ENCODE assay signal across 13 cellular contexts in the genomic region with DNA sequence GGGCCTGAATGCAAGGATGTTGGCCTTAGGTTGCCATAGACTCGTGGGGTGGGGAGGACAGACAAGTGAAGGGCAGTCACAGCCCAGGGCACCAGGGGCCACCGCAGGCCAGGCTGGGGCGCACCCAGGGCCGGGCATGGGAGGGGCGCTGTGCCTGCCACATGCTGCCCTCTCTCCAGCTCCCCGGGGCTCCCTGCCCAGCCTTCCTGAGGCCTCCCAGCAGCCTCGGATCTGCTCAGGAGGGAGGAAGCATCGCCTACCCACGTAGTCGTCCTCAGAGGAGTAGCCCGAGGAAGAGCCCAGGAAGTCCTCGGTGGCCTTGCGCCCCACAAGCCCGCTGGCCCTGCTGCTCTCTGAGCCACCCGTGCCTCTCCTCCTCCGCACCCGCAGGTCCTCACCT. TPM values are rescaled to one million over a fixed set of nuclear protein-coding genes. Genes with fewer than 3 reads are reported as not detected.
DNase-seq lines count a peak whose midpoint lies in the region; ATAC-seq and TF ChIP-seq lines count a peak whose summit lies in the region.
"Had no signal": no experiment of that assay in that cellular context is flagged by ENCODE, and none has a peak within 500 bp of the region (broad histone marks: within the 10 kb centered on the region; RNA-seq: fewer than 3 reads in every experiment).

No MANE protein-coding gene starts in this region.

- no peaks in the 10 kb centered on the region for H3K9me3 Mint-ChIP-seq in activated CD4-positive, alpha-beta T cell treated with anti-CD3 and anti-CD28 coated beads for 36 hours (ENCODE audit: low read depth)
- H3K9me3 Mint-ChIP-seq in activated CD4-positive, alpha-beta memory T cell treated with anti-CD3 and anti-CD28 coated beads for 36 hours, result no peaks in the 10 kb centered on the region
- no peaks in the 10 kb centered on the region for H3K9me3 Mint-ChIP-seq in HFFc6

- no peak for TF ChIP-seq POLR2A in esophagus squamous epithelium (IDR thresholded peaks at IDR 0.05)
- no peak for TF ChIP-seq POLR2A in spleen (IDR thresholded peaks at IDR 0.05)

- peak overlapping the region; percentile 96 for H3K27ac Mint-ChIP-seq in activated CD4-positive, alpha-beta T cell treated with anti-CD3 and anti-CD28 coated beads for 36 hours
- peak overlapping the region; percentile 88 for H3K27ac Mint-ChIP-seq in activated CD4-positive, alpha-beta memory T cell treated with anti-CD3 and anti-CD28 coated beads for 36 hours
- no peak overlapping the region for H3K27ac Mint-ChIP-seq in HFFc6

- peaks cover 46% of the 10 kb centered on the region for H3K4me1 Mint-ChIP-seq in activated CD4-positive, alpha-beta T cell treated with anti-CD3 and anti-CD28 coated beads for 36 hours
- peaks cover 37% of the 10 kb centered on the region for H3K4me1 Mint-ChIP-seq in activated CD4-positive, alpha-beta memory T cell treated with anti-CD3 and anti-CD28 coated beads for 36 hours (ENCODE audit: low read depth)
- peaks cover 20% of the 10 kb centered on the region for H3K4me1 Mint-ChIP-seq in HFFc6 (ENCODE audit: low read depth)

- DNase-seq in activated CD4-positive, alpha-beta T cell treated with anti-CD3 and anti-CD28 coated beads for 36 hours, result no peak
- no peak for DNase-seq in activated CD4-positive, alpha-beta T cell treated with anti-CD3 and anti-CD28 coated beads, Interleukin-2, amount 50 U/mL, for 1 hour
- DNase-seq in activated CD4-positive, alpha-beta memory T cell treated with anti-CD3 and anti-CD28 coated beads for 36 hours, result no peak
- DNase-seq in esophagus squamous epithelium (lab: John Stamatoyannopoulos, UW) (no peak), spleen (no peak), HFFc6 (no peak), NCI-H187 treated with DMSO at 0.1 percent for 48 hours (lab: John Stamatoyannopoulos, UW) (no peak), H7 (no peak)
- DNase-seq: Karpas-422, left lung, NCI-H2029, NCI-H774, testis had no signal

- WGBS in esophagus squamous epithelium, 2 donors, result 75 to 87% methylated on average over 6 to 9 of the region's 17 CpGs
- 49 to 81% (median 74%) methylated on average over 3 to 17 of the region's 17 CpGs for WGBS in spleen, 5 donors

- H3K9me3 ChIP-seq in esophagus squamous epithelium (no peaks in the 10 kb centered on the region), spleen (no peaks in the 10 kb centered on the region)
- H3K9me3 ChIP-seq: left lung, testis had no signal

- H3K4me1 ChIP-seq in esophagus squamous epithelium, result peaks cover 43 to 81% (median 52%) of the 10 kb centered on the region in 3 donors
- peaks cover 33 to 78% (median 53%) of the 10 kb centered on the region in 6 donors for H3K4me1 ChIP-seq in spleen

- H3K27me3 ChIP-seq in esophagus squamous epithelium (no peaks in the 10 kb centered on the region), spleen (replicated peaks in 1 of 7) (no peaks in the 10 kb centered on the region), H7 (ENCODE audit: control insufficient read depth, insufficient read depth, low read length) (no peaks in the 10 kb centered on the region; the same call in none of the 2 replicates)
- H3K27me3 ChIP-seq: left lung, testis had no signal

- no peak for ATAC-seq in activated CD4-positive, alpha-beta T cell treated with anti-CD3 and anti-CD28 coated beads for 36 hours
- ATAC-seq: left lung had no signal

- H3K4me3 ChIP-seq in esophagus squamous epithelium (no peak overlapping the region), spleen (peak overlapping the region in 4 of 8 donors; percentile 3 to 97 (median 58)), H7 (ENCODE audit: insufficient read depth, low read depth, low read length) (no peak overlapping the region)
- H3K4me3 ChIP-seq: testis had no signal

- peak overlapping the region; percentile 43 to 100 (median 69) for H3K27ac ChIP-seq in esophagus squamous epithelium
- peak overlapping the region; percentile 80 to 100 (median 97) for H3K27ac ChIP-seq in spleen
- H3K27ac ChIP-seq: testis had no signal

- H3K36me3 Mint-ChIP-seq in activated CD4-positive, alpha-beta T cell treated with anti-CD3 and anti-CD28 coated beads for 36 hours (ENCODE audit: low read depth), result peaks cover 64% of the 10 kb centered on the region
- H3K36me3 Mint-ChIP-seq in activated CD4-positive, alpha-beta memory T cell treated with anti-CD3 and anti-CD28 coated beads for 36 hours, result peaks cover 62% of the 10 kb centered on the region
- H3K36me3 Mint-ChIP-seq in HFFc6 (ENCODE audit: low read depth), result no peaks in the 10 kb centered on the region

- H3K36me3 ChIP-seq in esophagus squamous epithelium (peaks cover 42 to 81% (median 57%) of the 10 kb centered on the region in 3 donors), spleen (peaks cover 9 to 81% (median 69%) of the 10 kb centered on the region in 6 donors), H7 (replicated peaks; ENCODE audit: control insufficient read depth, insufficient read depth, low read length) (0 out of 2 replicates have a peak, but pooled peaks cover 2% of the 10 kb centered on the region)

- no peaks in the 10 kb centered on the region for H3K27me3 Mint-ChIP-seq in activated CD4-positive, alpha-beta T cell treated with anti-CD3 and anti-CD28 coated beads for 36 hours
- H3K27me3 Mint-ChIP-seq in activated CD4-positive, alpha-beta memory T cell treated with anti-CD3 and anti-CD28 coated beads for 36 hours, result no peaks in the 10 kb centered on the region
- no peaks in the 10 kb centered on the region; the same call in 1 of the 2 replicates for H3K27me3 Mint-ChIP-seq in HFFc6 (ENCODE audit: insufficient read depth)

- no peak for TF ChIP-seq CTCF in esophagus squamous epithelium (IDR thresholded peaks at IDR 0.05)
- TF ChIP-seq CTCF in spleen (IDR thresholded peaks at IDR 0.05 in 8 of 11, conservative IDR thresholded peaks at IDR 0.05 in 3 of 11), result no peak
- no peak for TF ChIP-seq CTCF in HFFc6 (IDR thresholded peaks at IDR 0.05)

- CTCF ChIA-PET in activated CD4-positive, alpha-beta T cell treated with anti-CD3 and anti-CD28 coated beads for 36 hours (lab: Charles Lee), result interaction anchor here (2.1 to 2.8 kb wide), 2 partner anchors 8 to 26 kb away, joined by 10 to 12 read pairs; no protein-coding TSS in a partner anchor
- CTCF ChIA-PET in activated CD4-positive, alpha-beta memory T cell treated with anti-CD3 and anti-CD28 coated beads for 36 hours (lab: Charles Lee), result interaction anchor here (0.7 to 4.2 kb wide), 5 partner anchors 13 to 69 kb away, joined by 3 to 28 read pairs (median 7); partner anchors contain the start of gene TOMM22

- H3K4me3 Mint-ChIP-seq in activated CD4-positive, alpha-beta T cell treated with anti-CD3 and anti-CD28 coated beads for 36 hours, result no peak overlapping the region
- no peak overlapping the region for H3K4me3 Mint-ChIP-seq in activated CD4-positive, alpha-beta memory T cell treated with anti-CD3 and anti-CD28 coated beads for 36 hours
- no peak overlapping the region for H3K4me3 Mint-ChIP-seq in HFFc6

- POLR2A ChIA-PET in activated CD4-positive, alpha-beta T cell treated with anti-CD3 and anti-CD28 coated beads for 36 hours (lab: Charles Lee), result interaction anchor here (0.7 kb wide), 1 partner anchor 18 kb away, joined by 5 read pairs; no protein-coding TSS in a partner anchor
- POLR2A ChIA-PET in activated CD4-positive, alpha-beta memory T cell treated with anti-CD3 and anti-CD28 coated beads for 36 hours (lab: Charles Lee), result interaction anchor here (1.0 to 3.1 kb wide), 7 partner anchors 8 to 44 kb away, joined by 3 to 17 read pairs (median 7); partner anchors contain the start of genes DNAL4 and GTPBP1

- intact Hi-C loops in activated CD4-positive, alpha-beta T cell treated with anti-CD3 and anti-CD28 coated beads for 36 hours (cut with DNase I, micrococcal nuclease), result loop anchor here in 1 of 2 experiments (10.0 kb wide), 2 partner anchors 696 to 1076 kb away; partner anchors contain the start of genes LGALS1 and PICK1
- intact Hi-C loops in activated CD4-positive, alpha-beta memory T cell treated with anti-CD3 and anti-CD28 coated beads for 36 hours (cut with micrococcal nuclease), result loop anchor here (10.0 kb wide), 4 partner anchors 234 to 784 kb away; partner anchors contain the start of genes APOBEC3B, APOBEC3H, RPL3 and RPS19BP1
- intact Hi-C loops in esophagus squamous epithelium (cut with DNase I), result no loop called here
- intact Hi-C loops in spleen (cut with DNase I; ENCODE audit: low total_unique reads), result no loop called here

RNA-seq across cellular contexts. Expression of gene SUN2, which starts 5.2 kb away (rescaled TPM):
- total RNA-seq in activated CD4-positive, alpha-beta T cell treated with anti-CD3 and anti-CD28 coated beads for 36 hours, result 100 to 1,000 TPM in 1 of 2 experiments, 10 to 100 TPM in 1; 87.2 to 102 TPM
- 100 to 1,000 TPM; 159 to 168 TPM for total RNA-seq in activated CD4-positive, alpha-beta memory T cell treated with anti-CD3 and anti-CD28 coated beads for 36 hours
- total RNA-seq in esophagus squamous epithelium, result 100 to 1,000 TPM in 3 of 4 donors, 10 to 100 TPM in 1; 94.2 to 307 (median 191) TPM
- 100 to 1,000 TPM; 204 to 455 (median 220) TPM for total RNA-seq in spleen
- polyA plus RNA-seq in spleen, result 10 to 100 TPM; 35.4 to 86.5 (median 38.9) TPM
- total RNA-seq in HFFc6 (2021; fragmentation: NEBNext Ultra II Directional; extraction: Animal tissue kit (Norgen Biotek cat#: 25700)), result 100 to 1,000 TPM in 3 of 6 experiments, 10 to 100 TPM in 3; 90.4 to 104 (median 100.0) TPM
- total RNA-seq in H7 (2014; rRNA removed; shearing (Covaris generic)), result 31.8 and 33.4 TPM in 2 replicates

RNA-seq across cellular contexts. Expression of gene DNAL4, which starts 43.3 kb away (rescaled TPM):
- 1 to 10 TPM; 7.4 to 8.0 TPM for total RNA-seq in activated CD4-positive, alpha-beta T cell treated with anti-CD3 and anti-CD28 coated beads for 36 hours
- total RNA-seq in activated CD4-positive, alpha-beta memory T cell treated with anti-CD3 and anti-CD28 coated beads for 36 hours, result 1 to 10 TPM; 7.7 to 8.3 TPM
- total RNA-seq in esophagus squamous epithelium (10 to 100 TPM in 3 of 4 donors, 1 to 10 TPM in 1; 7.3 to 15.5 (median 13.7) TPM), spleen (10 to 100 TPM; 10.4 to 17.6 (median 13.9) TPM)
- polyA plus RNA-seq in spleen, result 10 to 100 TPM in 2 of 3 donors, 1 to 10 TPM in 1; 8.6 to 16.2 (median 10.6) TPM
- 10 to 100 TPM in 2 of 6 experiments, 1 to 10 TPM in 4; 8.6 to 11.5 (median 9.8) TPM for total RNA-seq in HFFc6 (2021; fragmentation: NEBNext Ultra II Directional; extraction: Animal tissue kit (Norgen Biotek cat#: 25700))
- total RNA-seq in H7 (2014; rRNA removed; shearing (Covaris generic)), result 19.0 and 26.8 TPM in 2 replicates

RNA-seq across cellular contexts. Expression of gene GTPBP1, which starts 44.9 kb away (rescaled TPM):
- 10 to 100 TPM; 88.6 to 92.8 TPM for total RNA-seq in activated CD4-positive, alpha-beta T cell treated with anti-CD3 and anti-CD28 coated beads for 36 hours
- 10 to 100 TPM; 95.4 to 98.1 TPM for total RNA-seq in activated CD4-positive, alpha-beta memory T cell treated with anti-CD3 and anti-CD28 coated beads for 36 hours
- total RNA-seq in esophagus squamous epithelium (10 to 100 TPM; 15.3 to 37.4 (median 32.0) TPM), spleen (100 to 1,000 TPM in 2 of 7 donors, 10 to 100 TPM in 5; 76.3 to 134 (median 98.8) TPM)
- 10 to 100 TPM in 1 of 3 donors, 1 to 10 TPM in 2; 9.7 to 31.9 (median 9.9) TPM for polyA plus RNA-seq in spleen
- 10 to 100 TPM; 32.1 to 40.8 (median 38.4) TPM for total RNA-seq in HFFc6 (2021; fragmentation: NEBNext Ultra II Directional; extraction: Animal tissue kit (Norgen Biotek cat#: 25700))
- total RNA-seq in H7 (2014; rRNA removed; shearing (Covaris generic)), result 71.4 and 92.1 TPM in 2 replicates

RNA-seq across cellular contexts. Expression of gene JOSD1, which starts 49.9 kb away (rescaled TPM):
- total RNA-seq in activated CD4-positive, alpha-beta T cell treated with anti-CD3 and anti-CD28 coated beads for 36 hours, result 10 to 100 TPM; 68.0 to 77.7 TPM
- 10 to 100 TPM; 71.8 to 78.4 TPM for total RNA-seq in activated CD4-positive, alpha-beta memory T cell treated with anti-CD3 and anti-CD28 coated beads for 36 hours
- total RNA-seq in esophagus squamous epithelium (10 to 100 TPM; 27.8 to 48.8 (median 33.1) TPM), spleen (10 to 100 TPM; 28.5 to 54.2 (median 36.4) TPM)
- 10 to 100 TPM; 10.1 to 16.3 (median 13.8) TPM for polyA plus RNA-seq in spleen
- total RNA-seq in HFFc6 (2021; fragmentation: NEBNext Ultra II Directional; extraction: Animal tissue kit (Norgen Biotek cat#: 25700)), result 10 to 100 TPM; 37.8 to 44.6 (median 41.0) TPM
- total RNA-seq in H7 (2014; rRNA removed; shearing (Covaris generic)), result 33.8 and 34.2 TPM in 2 replicates
